In genomic region chr6:169741344-169741743, GRCh38 we compare ENCODE assay signal across 24 cellular contexts. TPM values are rescaled to one million over a fixed set of nuclear protein-coding genes. Genes with fewer than 3 reads are reported as not detected.
DNase-seq lines count a peak whose midpoint lies in the region; ATAC-seq and TF ChIP-seq lines count a peak whose summit lies in the region.
"Had no signal": no experiment of that assay in that cellular context is flagged by ENCODE, and none has a peak within 500 bp of the region (broad histone marks: within the 10 kb centered on the region; RNA-seq: fewer than 3 reads in every experiment).

No MANE protein-coding gene starts in this region.

- no peak overlapping the region for H2AFZ ChIP-seq in IMR-90 (replicated peaks; ENCODE audit: low read length, poor library complexity)

- H3K4me3 ChIP-seq in IMR-90 (ENCODE audit: insufficient read depth, low read depth, low read length) (no peak overlapping the region), brain microvascular endothelial cell (ENCODE audit: low read depth, low read length) (no peak overlapping the region), psoas muscle (no peak overlapping the region)
- H3K4me3 ChIP-seq: BLaER1, GM12878 had no signal

- intact Hi-C loops in IMR-90 (cut with micrococcal nuclease) = no loop called here
- intact Hi-C loops in psoas muscle (cut with DNase I) = no loop called here

- in situ Hi-C loops in IMR-90 (cut with MboI; ENCODE audit: low sequenced_read_pairs) = no loop called here
- in situ Hi-C loops in brain microvascular endothelial cell (cut with HindIII; ENCODE audit: low pct_ligation_motif_present, low sequenced_read_pairs) = no loop called here

- no peak overlapping the region for H2BK120ac ChIP-seq in IMR-90 (ENCODE audit: low read depth, low read length)

- H4K20me1 ChIP-seq in IMR-90 (ENCODE audit: insufficient read depth, low read length) = no peaks in the 10 kb centered on the region
- H4K20me1 ChIP-seq: BLaER1 had no signal

- TF ChIP-seq CTCF in IMR-90 (conservative IDR thresholded peaks at IDR 0.05; ENCODE audit: low read depth, low read length) (no peak), VCaP (conservative IDR thresholded peaks at IDR 0.05) (no peak), brain microvascular endothelial cell (IDR thresholded peaks at IDR 0.05; ENCODE audit: low read depth, low read length, missing control alignments) (no peak), psoas muscle (IDR thresholded peaks at IDR 0.05) (no peak)

- H3K79me1 ChIP-seq in IMR-90 (ENCODE audit: low read depth in 1 of 2, low read length in 2 of 2) = no peaks in the 10 kb centered on the region

- CTCF ChIA-PET in IMR-90 (lab: Yijun Ruan, JAX) = no interaction called here

- H3K18ac ChIP-seq in IMR-90 (ENCODE audit: low read depth, low read length) = no peak overlapping the region

- no peak for TF ChIP-seq RAD21 in IMR-90 (IDR thresholded peaks at IDR 0.05; ENCODE audit: low read length)

- H3K56ac ChIP-seq in IMR-90 (ENCODE audit: extremely low read depth, insufficient read depth, low read length) = no peak overlapping the region

- H3K4me2 ChIP-seq in IMR-90 (ENCODE audit: low read depth, low read length) = no peak overlapping the region
- H3K4me2 ChIP-seq: BLaER1 had no signal

- H2BK15ac ChIP-seq in IMR-90 (ENCODE audit: low read depth, low read length) = no peak overlapping the region

- no peak overlapping the region for H3K23ac ChIP-seq in IMR-90 (ENCODE audit: low read depth, low read length)

- no peak overlapping the region for H4K5ac ChIP-seq in IMR-90 (ENCODE audit: low read depth, low read length)

- H3K36me3 ChIP-seq in IMR-90 (ENCODE audit: control insufficient read depth, insufficient read depth, low read length) (no peaks in the 10 kb centered on the region), brain microvascular endothelial cell (replicated peaks) (no peaks in the 10 kb centered on the region), psoas muscle (ENCODE audit: insufficient read depth in 1 of 2, low read depth in 1 of 2) (no peaks in the 10 kb centered on the region)
- H3K36me3 ChIP-seq: BE2C, BLaER1 had no signal

- H2BK20ac ChIP-seq in IMR-90 (ENCODE audit: low read depth, low read length) = no peak overlapping the region

- DNase-seq in IMR-90 (peak; percentile 49), brain microvascular endothelial cell (peak; percentile 7), psoas muscle (no peak), activated gamma-delta T cell (lab: John Stamatoyannopoulos, UW) (no peak)
- no peak for DNase-seq in activated naive CD4-positive, alpha-beta T cell treated with Interleukin-2 at 50 U/mL for 16 hours
- DNase-seq: 8988T; ACHN; BE2C; C1 segment of cervical spinal cord; CD4-positive, alpha-beta memory T cell; CD4-positive, CD25-positive, alpha-beta regulatory T cell; CD8-positive, alpha-beta memory T cell; COR-L47; DMS 273 treated with DMSO at 0.1 percent for 48 hours; DMS153; DMS53; DMS79; DND-41; EL; GDM1 had no signal

- no peak overlapping the region for H2AK5ac ChIP-seq in IMR-90 (ENCODE audit: low read depth, low read length)

- H3K14ac ChIP-seq in IMR-90 (replicated peaks; ENCODE audit: low read depth, low read length) = no peak overlapping the region

- POLR2A ChIA-PET in IMR-90 (lab: Charles Lee; ENCODE audit: unreplicated experiment) = no interaction called here

- dilution Hi-C loops in IMR-90 (cut with HindIII; ENCODE audit: low sequenced_read_pairs, unreplicated experiment) = no loop called here

- no peak for TF ChIP-seq POLR2A in IMR-90 (IDR thresholded peaks at IDR 0.05; ENCODE audit: low read depth, low read length)

- H3K9me1 ChIP-seq in IMR-90 (ENCODE audit: insufficient read depth, low read length) = no peaks in the 10 kb centered on the region

- H3K9me3 ChIP-seq in IMR-90 (ENCODE audit: control insufficient read depth, insufficient read depth, low read length) = no peaks in the 10 kb centered on the region
- no peaks in the 10 kb centered on the region for H3K9me3 ChIP-seq in psoas muscle
- H3K9me3 ChIP-seq: BE2C had no signal

- H3K4me1 ChIP-seq in IMR-90 (ENCODE audit: control insufficient read depth, insufficient read depth, low read length) (peaks cover 2% of the 10 kb centered on the region; the same call in 1 of the 2 replicates), psoas muscle (peaks cover 18% of the 10 kb centered on the region)
- H3K4me1 ChIP-seq: BE2C had no signal

- H2AK9ac ChIP-seq in IMR-90 (replicated peaks; ENCODE audit: low read depth, low read length, poor library complexity) = no peak overlapping the region

- no peak overlapping the region for H4K91ac ChIP-seq in IMR-90 (ENCODE audit: insufficient read depth, low read depth, low read length)

- H3K27me3 ChIP-seq in IMR-90 (ENCODE audit: control insufficient read depth, insufficient read depth, low read length) (peaks cover 4% of the 10 kb centered on the region), brain microvascular endothelial cell (replicated peaks) (no peaks in the 10 kb centered on the region), psoas muscle (ENCODE audit: insufficient read depth in 3 of 3, low read length in 2 of 3) (no peaks in the 10 kb centered on the region)
- H3K27me3 ChIP-seq: BE2C, BLaER1 had no signal

- peak; percentile 93 for ATAC-seq in IMR-90 (ENCODE audit: low read depth)
- ATAC-seq in psoas muscle = no peak
- ATAC-seq in HG03432 (IDR thresholded peaks at IDR 0.05; ENCODE audit: unreplicated experiment) = no peak
- ATAC-seq: GM12878 had no signal

- no TSS peak for BruUV-seq in IMR-90 (replicated peaks; lab: Mats Ljungman, UMichigan)

- H3K4ac ChIP-seq in IMR-90 (ENCODE audit: low read depth, low read length) = no peak overlapping the region

- no peak overlapping the region for H3K9ac ChIP-seq in IMR-90 (ENCODE audit: low read depth, low read length)
- H3K9ac ChIP-seq: BLaER1 had no signal

- H2BK5ac ChIP-seq in IMR-90 (ENCODE audit: low read depth, low read length, poor library complexity, severe bottlenecking) = no peak overlapping the region

- H3K27ac ChIP-seq in IMR-90 (ENCODE audit: insufficient read depth, low read length) (no peak overlapping the region), VCaP (peak overlapping the region; percentile 43), brain microvascular endothelial cell (no peak overlapping the region), psoas muscle (no peak overlapping the region)
- H3K27ac ChIP-seq: BLaER1 had no signal

- H4K8ac ChIP-seq in IMR-90 (ENCODE audit: low read depth in 2 of 2, low read length in 2 of 2) = no peak overlapping the region

TF ChIP-seq in IMR-90, 13 proteins besides CTCF, POLR2A, EP300 and RAD21:
- TF ChIP-seq BHLHE40 (IDR thresholded peaks at IDR 0.05; ENCODE audit: low read depth, low read length) = no peak
- TF ChIP-seq RCOR1 (IDR thresholded peaks at IDR 0.05; ENCODE audit: insufficient replicate concordance, low read length) = no peak
- no peak for TF ChIP-seq NFE2L2 (IDR thresholded peaks at IDR 0.05; ENCODE audit: low read depth, low read length)
- TF ChIP-seq SMC3 (IDR thresholded peaks at IDR 0.05; ENCODE audit: low read depth, low read length) = no peak
- no peak for TF ChIP-seq USF2 (IDR thresholded peaks at IDR 0.05; ENCODE audit: low read depth, low read length)

RNA-seq across cellular contexts. Expression of gene DYNLT2, which starts 10.0 kb away (rescaled TPM):
- total RNA-seq in IMR-90 (2012; rRNA removed) (0.36 and 1.1 TPM in 2 replicates), psoas muscle (1 to 10 TPM in 2 of 4 donors, under 1 TPM in 2; 0.73 to 1.3 (median 0.90) TPM)
- polyA plus RNA-seq in IMR-90 (2012; rRNA removed) (0.32 and 0.44 TPM in 2 replicates), psoas muscle (1 to 10 TPM in 2 of 3 donors, under 1 TPM in 1; 0.93 to 2.8 (median 1.4) TPM)
- polyA plus RNA-seq in IMR-90 (2012; cell fraction: cytosol; rRNA removed) = 0.05 TPM in 2 replicates
- polyA plus RNA-seq in IMR-90 (2012; cell fraction: nucleus; rRNA removed; ENCODE audit: low replicate concordance) = 0.22 and 1.4 TPM in 2 replicates

RNA-seq across cellular contexts. Expression of gene ERMARD, which starts 10.1 kb away (rescaled TPM):
- 15.1 and 17.2 TPM in 2 replicates for total RNA-seq in IMR-90 (2012; rRNA removed)
- polyA plus RNA-seq in IMR-90 (2012; rRNA removed) = 25.4 and 26.1 TPM in 2 replicates
- 16.5 and 18.7 TPM in 2 replicates for polyA plus RNA-seq in IMR-90 (2012; cell fraction: cytosol; rRNA removed)
- 146 and 180 TPM in 2 replicates for polyA plus RNA-seq in IMR-90 (2012; cell fraction: nucleus; rRNA removed; ENCODE audit: low replicate concordance)
- 10 to 100 TPM in 3 of 4 donors, 1 to 10 TPM in 1; 9.4 to 11.8 (median 11.2) TPM for total RNA-seq in psoas muscle
- polyA plus RNA-seq in psoas muscle = 10 to 100 TPM in 2 of 3 donors, 1 to 10 TPM in 1; 7.9 to 13.3 (median 11.4) TPM

RNA-seq across cellular contexts. Expression of gene PHF10, which starts 17.0 kb away (rescaled TPM):
- total RNA-seq in IMR-90 (2012; rRNA removed) = 7.3 and 12.2 TPM in 2 replicates
- 12.5 and 15.9 TPM in 2 replicates for polyA plus RNA-seq in IMR-90 (2012; rRNA removed)
- polyA plus RNA-seq in IMR-90 (2012; cell fraction: cytosol; rRNA removed) = 3.2 and 4.7 TPM in 2 replicates
- 4.1 and 54.3 TPM in 2 replicates for polyA plus RNA-seq in IMR-90 (2012; cell fraction: nucleus; rRNA removed; ENCODE audit: low replicate concordance)
- total RNA-seq in psoas muscle = 10 to 100 TPM; 47.1 to 59.8 (median 50.9) TPM
- 10 to 100 TPM; 20.2 to 66.6 (median 29.4) TPM for polyA plus RNA-seq in psoas muscle

RNA-seq across cellular contexts. Expression of gene C6orf120, which starts 39.4 kb away (rescaled TPM):
- total RNA-seq in IMR-90 (2012; rRNA removed) (26.7 and 44.2 TPM in 2 replicates), psoas muscle (10 to 100 TPM; 16.5 to 23.6 (median 20.0) TPM)
- polyA plus RNA-seq in IMR-90 (2012; rRNA removed) (19.7 and 21.4 TPM in 2 replicates), psoas muscle (10 to 100 TPM in 2 of 3 donors, 1 to 10 TPM in 1; 9.2 to 42.1 (median 18.7) TPM)
- polyA plus RNA-seq in IMR-90 (2012; cell fraction: cytosol; rRNA removed) = 11.0 and 13.3 TPM in 2 replicates
- polyA plus RNA-seq in IMR-90 (2012; cell fraction: nucleus; rRNA removed; ENCODE audit: low replicate concordance) = 5.3 and 6.7 TPM in 2 replicates

RNA-seq across cellular contexts. Expression of gene WDR27, which starts 39.5 kb away (rescaled TPM):
- 7.0 and 7.8 TPM in 2 replicates for total RNA-seq in IMR-90 (2012; rRNA removed)
- 18.1 and 18.5 TPM in 2 replicates for polyA plus RNA-seq in IMR-90 (2012; rRNA removed)
- 6.0 and 7.7 TPM in 2 replicates for polyA plus RNA-seq in IMR-90 (2012; cell fraction: cytosol; rRNA removed)
- polyA plus RNA-seq in IMR-90 (2012; cell fraction: nucleus; rRNA removed; ENCODE audit: low replicate concordance) = 206 and 209 TPM in 2 replicates
- 10 to 100 TPM in 1 of 4 donors, 1 to 10 TPM in 3; 4.7 to 14.4 (median 5.8) TPM for total RNA-seq in psoas muscle
- 1 to 10 TPM; 3.1 to 8.3 (median 5.5) TPM for polyA plus RNA-seq in psoas muscle

Comparison
In these comparisons a context has a peak if more than half of its experiments do, and no peak if none do; other contexts are left out.
1. DNase-seq: peak in IMR-90 (single experiment) and brain microvascular endothelial cell (single experiment); none in psoas muscle (0 of 2), activated gamma-delta T cell (single experiment) and activated naive CD4-positive, alpha-beta T cell treated with Interleukin-2 at 50 U/mL for 16 hours (single experiment).